Comparison of ENCODE assay signal across 15 cellular contexts in the genomic region with DNA sequence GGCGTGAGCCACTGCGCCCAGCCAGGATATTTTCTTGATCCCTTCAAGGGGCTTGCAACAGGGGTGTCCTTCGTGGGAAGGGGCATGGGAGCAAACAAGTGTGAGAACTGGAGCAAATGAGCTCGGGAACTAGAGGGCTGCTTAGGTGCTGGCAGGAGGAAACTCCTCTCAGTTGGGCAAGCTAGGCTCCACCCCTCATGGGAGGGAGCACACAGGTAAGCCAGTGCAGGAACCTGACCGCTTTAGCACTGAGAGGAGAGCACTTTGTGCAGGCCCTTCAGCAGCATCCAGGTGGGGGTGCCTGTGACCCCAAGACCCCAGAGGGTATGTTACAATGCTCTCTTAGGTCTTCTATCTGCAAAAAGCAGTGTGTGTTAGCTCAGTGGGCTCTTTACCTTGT.
DNase-seq lines count a peak whose midpoint lies in the region; ATAC-seq and TF ChIP-seq lines count a peak whose summit lies in the region.
"Had no signal": no experiment of that assay in that cellular context is flagged by ENCODE, and none has a peak within 500 bp of the region (broad histone marks: within the 10 kb centered on the region; RNA-seq: fewer than 3 reads in every experiment).

No MANE protein-coding gene starts in this region.

- no peak overlapping the region for H3K4me3 Mint-ChIP-seq in endodermal cell
- H3K4me3 Mint-ChIP-seq in stimulated activated memory B cell treated with anti-CD40 and anti-IgM and Interleukin-4, amounts not matched to agents 10 μg/mL and 1 μg/mL and 100 μg/mL, for 72 hours, result no peak overlapping the region
- H3K4me3 Mint-ChIP-seq in activated CD8-positive, alpha-beta T cell treated with anti-CD3 and anti-CD28 coated beads, Interleukin-2, amount 10 ng/mL, durations not matched to agents 7 days and 5 days, result no peak overlapping the region
- H3K4me3 Mint-ChIP-seq in activated naive CD8-positive, alpha-beta T cell treated with anti-CD3 and anti-CD28 coated beads, Interleukin-2, amount 50 U/mL, for 24 hours, result no peak overlapping the region
- H3K4me3 Mint-ChIP-seq: CD4-positive, alpha-beta memory T cell; HFFc6 had no signal

- no peaks in the 10 kb centered on the region for H3K27me3 Mint-ChIP-seq in endodermal cell (ENCODE audit: insufficient read depth)
- H3K27me3 Mint-ChIP-seq in stimulated activated memory B cell treated with anti-CD40 and anti-IgM and Interleukin-4, amounts not matched to agents 10 μg/mL and 1 μg/mL and 100 μg/mL, for 72 hours, result no peaks in the 10 kb centered on the region
- no peaks in the 10 kb centered on the region for H3K27me3 Mint-ChIP-seq in activated CD8-positive, alpha-beta T cell treated with anti-CD3 and anti-CD28 coated beads, Interleukin-2, amount 10 ng/mL, durations not matched to agents 7 days and 5 days (ENCODE audit: low read depth)
- H3K27me3 Mint-ChIP-seq in activated naive CD8-positive, alpha-beta T cell treated with anti-CD3 and anti-CD28 coated beads, Interleukin-2, amount 50 U/mL, for 24 hours, result no peaks in the 10 kb centered on the region
- H3K27me3 Mint-ChIP-seq: CD4-positive, alpha-beta memory T cell had no signal

- TF ChIP-seq CTCF in RWPE2 (IDR thresholded peaks at IDR 0.05; ENCODE audit: poor library complexity, severe bottlenecking) (no peak), endodermal cell (conservative IDR thresholded peaks at IDR 0.05) (no peak), vagina (IDR thresholded peaks at IDR 0.05) (no peak)

- H3K27me3 ChIP-seq in RWPE2 (ENCODE audit: insufficient read depth, poor library complexity, severe bottlenecking), result peaks cover 12% of the 10 kb centered on the region
- no peaks in the 10 kb centered on the region for H3K27me3 ChIP-seq in endodermal cell (ENCODE audit: control insufficient read depth, insufficient read depth, low read length, poor library complexity, severe bottlenecking)
- no peaks in the 10 kb centered on the region for H3K27me3 ChIP-seq in vagina

- H3K36me3 ChIP-seq in RWPE2 (ENCODE audit: low read depth) (no peaks in the 10 kb centered on the region), endodermal cell (ENCODE audit: control insufficient read depth, insufficient read depth, low read length) (no peaks in the 10 kb centered on the region), vagina (no peaks in the 10 kb centered on the region)
- H3K36me3 ChIP-seq: HAP-1 had no signal

- DNase-seq in RWPE2 (ENCODE audit: low spot score) (no peak), endodermal cell (peak; percentile 54), posterior vena cava (ENCODE audit: low spot score) (peak; percentile 65), DMS153 (lab: John Stamatoyannopoulos, UW) (no peak), vagina (ENCODE audit: extremely low spot score in 2 of 2) (no peak)
- no peak for DNase-seq in activated CD8-positive, alpha-beta T cell treated with anti-CD3 and anti-CD28 coated beads, Interleukin-2, amount 10 ng/mL, durations not matched to agents 7 days and 5 days
- DNase-seq in activated naive CD8-positive, alpha-beta T cell treated with anti-CD3 and anti-CD28 coated beads, Interleukin-2, amount 50 U/mL, for 24 hours, result no peak
- DNase-seq: C1 segment of cervical spinal cord; Calu3; CD4-positive, alpha-beta memory T cell; COR-L47; DND-41; HFFc6 had no signal

- CTCF ChIA-PET in activated CD8-positive, alpha-beta T cell treated with anti-CD3 and anti-CD28 coated beads, Interleukin-2, amount 10 ng/mL, durations not matched to agents 7 days and 5 days (lab: Charles Lee), result no interaction called here

- POLR2A ChIA-PET in activated CD8-positive, alpha-beta T cell treated with anti-CD3 and anti-CD28 coated beads, Interleukin-2, amount 10 ng/mL, durations not matched to agents 7 days and 5 days (lab: Charles Lee), result no interaction called here

- intact Hi-C loops in posterior vena cava (cut with DNase I) (no loop called here), vagina (cut with DNase I) (no loop called here)

- no peak overlapping the region for H3K9ac ChIP-seq in endodermal cell (ENCODE audit: extremely low read depth, low read length, poor library complexity, severe bottlenecking)

- peaks cover 6% of the 10 kb centered on the region for H3K4me1 Mint-ChIP-seq in endodermal cell
- no peaks in the 10 kb centered on the region for H3K4me1 Mint-ChIP-seq in stimulated activated memory B cell treated with anti-CD40 and anti-IgM and Interleukin-4, amounts not matched to agents 10 μg/mL and 1 μg/mL and 100 μg/mL, for 72 hours
- H3K4me1 Mint-ChIP-seq in activated CD8-positive, alpha-beta T cell treated with anti-CD3 and anti-CD28 coated beads, Interleukin-2, amount 10 ng/mL, durations not matched to agents 7 days and 5 days (ENCODE audit: low read depth), result no peaks in the 10 kb centered on the region
- H3K4me1 Mint-ChIP-seq in activated naive CD8-positive, alpha-beta T cell treated with anti-CD3 and anti-CD28 coated beads, Interleukin-2, amount 50 U/mL, for 24 hours, result no peaks in the 10 kb centered on the region
- H3K4me1 Mint-ChIP-seq: CD4-positive, alpha-beta memory T cell had no signal

- H3K4me1 ChIP-seq in RWPE2 (ENCODE audit: insufficient read depth, poor library complexity, severe bottlenecking), result no peaks in the 10 kb centered on the region
- no peaks in the 10 kb centered on the region for H3K4me1 ChIP-seq in endodermal cell (ENCODE audit: control insufficient read depth, insufficient read depth, low read length)
- H3K4me1 ChIP-seq in vagina, result no peaks in the 10 kb centered on the region
- H3K4me1 ChIP-seq: HAP-1 had no signal

- 94 to 96% methylated on average over 3 to 5 of the region's 5 CpGs for WGBS in endodermal cell (ENCODE audit: insufficient coverage in 1 of 2, insufficient read length in 1 of 2), 2 experiments

- H3K4me3 ChIP-seq in RWPE2 (ENCODE audit: severe bottlenecking), result no peak overlapping the region
- no peak overlapping the region for H3K4me3 ChIP-seq in endodermal cell (ENCODE audit: low read length)
- no peak overlapping the region for H3K4me3 ChIP-seq in vagina
- H3K4me3 ChIP-seq: HAP-1 had no signal

- TF ChIP-seq POLR2A in vagina (IDR thresholded peaks at IDR 0.05), result no peak

- ATAC-seq in RWPE2 (ENCODE audit: low read depth), result peak; percentile 38; the same call in 1 of the 3 replicates
- ATAC-seq in stimulated activated memory B cell treated with anti-CD40 and anti-IgM and Interleukin-4, amounts not matched to agents 10 μg/mL and 1 μg/mL and 100 μg/mL, for 72 hours, result peak; percentile 45
- no peak for ATAC-seq in activated CD8-positive, alpha-beta T cell treated with anti-CD3 and anti-CD28 coated beads, Interleukin-2, amount 10 ng/mL, durations not matched to agents 7 days and 5 days
- no peak for ATAC-seq in activated naive CD8-positive, alpha-beta T cell treated with anti-CD3 and anti-CD28 coated beads, Interleukin-2, amount 50 U/mL, for 24 hours

- H3K27ac ChIP-seq in RWPE2 (ENCODE audit: poor library complexity, severe bottlenecking) (no peak overlapping the region), endodermal cell (ENCODE audit: low read depth, low read length) (no peak overlapping the region), vagina (no peak overlapping the region)

- no peak overlapping the region for H3K27ac Mint-ChIP-seq in endodermal cell
- H3K27ac Mint-ChIP-seq in stimulated activated memory B cell treated with anti-CD40 and anti-IgM and Interleukin-4, amounts not matched to agents 10 μg/mL and 1 μg/mL and 100 μg/mL, for 72 hours, result no peak overlapping the region
- no peak overlapping the region for H3K27ac Mint-ChIP-seq in activated CD8-positive, alpha-beta T cell treated with anti-CD3 and anti-CD28 coated beads, Interleukin-2, amount 10 ng/mL, durations not matched to agents 7 days and 5 days
- no peak overlapping the region for H3K27ac Mint-ChIP-seq in activated naive CD8-positive, alpha-beta T cell treated with anti-CD3 and anti-CD28 coated beads, Interleukin-2, amount 50 U/mL, for 24 hours
- H3K27ac Mint-ChIP-seq: CD4-positive, alpha-beta memory T cell; HFFc6 had no signal

- H3K9me3 ChIP-seq in RWPE2 (ENCODE audit: severe bottlenecking) (peaks cover 4% of the 10 kb centered on the region), endodermal cell (ENCODE audit: control insufficient read depth, low read length) (no peaks in the 10 kb centered on the region), vagina (no peaks in the 10 kb centered on the region)
- H3K9me3 ChIP-seq: HAP-1 had no signal

- H3K36me3 Mint-ChIP-seq in endodermal cell (ENCODE audit: low read depth), result no peaks in the 10 kb centered on the region
- no peaks in the 10 kb centered on the region for H3K36me3 Mint-ChIP-seq in stimulated activated memory B cell treated with anti-CD40 and anti-IgM and Interleukin-4, amounts not matched to agents 10 μg/mL and 1 μg/mL and 100 μg/mL, for 72 hours
- no peaks in the 10 kb centered on the region for H3K36me3 Mint-ChIP-seq in activated CD8-positive, alpha-beta T cell treated with anti-CD3 and anti-CD28 coated beads, Interleukin-2, amount 10 ng/mL, durations not matched to agents 7 days and 5 days (ENCODE audit: low read depth)
- no peaks in the 10 kb centered on the region for H3K36me3 Mint-ChIP-seq in activated naive CD8-positive, alpha-beta T cell treated with anti-CD3 and anti-CD28 coated beads, Interleukin-2, amount 50 U/mL, for 24 hours (ENCODE audit: low read depth)
- H3K36me3 Mint-ChIP-seq: CD4-positive, alpha-beta memory T cell had no signal

- no peaks in the 10 kb centered on the region for H3K9me3 Mint-ChIP-seq in endodermal cell
- H3K9me3 Mint-ChIP-seq in stimulated activated memory B cell treated with anti-CD40 and anti-IgM and Interleukin-4, amounts not matched to agents 10 μg/mL and 1 μg/mL and 100 μg/mL, for 72 hours, result no peaks in the 10 kb centered on the region
- peaks cover 3% of the 10 kb centered on the region for H3K9me3 Mint-ChIP-seq in activated CD8-positive, alpha-beta T cell treated with anti-CD3 and anti-CD28 coated beads, Interleukin-2, amount 10 ng/mL, durations not matched to agents 7 days and 5 days (ENCODE audit: insufficient read depth)
- no peaks in the 10 kb centered on the region for H3K9me3 Mint-ChIP-seq in activated naive CD8-positive, alpha-beta T cell treated with anti-CD3 and anti-CD28 coated beads, Interleukin-2, amount 50 U/mL, for 24 hours

Comparison
In these comparisons a context has a peak if more than half of its experiments do, and no peak if none do; other contexts are left out.
1. ATAC-seq: peak in RWPE2 (single experiment) and stimulated activated memory B cell treated with anti-CD40 and anti-IgM and Interleukin-4, amounts not matched to agents 10 μg/mL and 1 μg/mL and 100 μg/mL, for 72 hours (single experiment); none in activated CD8-positive, alpha-beta T cell treated with anti-CD3 and anti-CD28 coated beads, Interleukin-2, amount 10 ng/mL, durations not matched to agents 7 days and 5 days (single experiment) and activated naive CD8-positive, alpha-beta T cell treated with anti-CD3 and anti-CD28 coated beads, Interleukin-2, amount 50 U/mL, for 24 hours (single experiment).
2. DNase-seq: peak in endodermal cell (single experiment) and posterior vena cava (single experiment); none in RWPE2 (single experiment), activated CD8-positive, alpha-beta T cell treated with anti-CD3 and anti-CD28 coated beads, Interleukin-2, amount 10 ng/mL, durations not matched to agents 7 days and 5 days (single experiment), DMS153 (single experiment), vagina (0 of 2) and activated naive CD8-positive, alpha-beta T cell treated with anti-CD3 and anti-CD28 coated beads, Interleukin-2, amount 50 U/mL, for 24 hours (single experiment).